ENCODE assay signal across 15 cellular contexts in the genomic region with DNA sequence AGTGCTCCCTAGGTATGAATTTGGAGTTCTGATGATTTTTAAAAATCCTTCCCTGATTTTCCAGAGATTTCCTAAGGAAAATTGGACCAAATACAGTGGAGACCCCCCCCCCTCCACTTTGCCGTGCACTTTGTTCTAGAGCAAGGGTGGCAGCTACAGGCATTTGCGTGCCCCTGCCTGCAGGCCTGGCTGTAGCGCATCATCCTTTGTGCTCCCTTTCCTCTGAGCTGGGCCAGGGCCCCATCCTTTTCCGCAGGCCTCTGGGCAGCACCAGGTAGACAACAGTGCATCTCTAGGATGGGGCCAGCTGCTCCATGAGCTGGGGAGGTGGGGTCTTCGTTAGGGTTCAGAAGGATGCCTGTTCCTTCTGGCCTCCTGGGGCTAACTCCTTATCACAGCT. TPM values are rescaled to one million over a fixed set of nuclear protein-coding genes. Genes with fewer than 3 reads are reported as not detected.
DNase-seq lines count a peak whose midpoint lies in the region; ATAC-seq and TF ChIP-seq lines count a peak whose summit lies in the region.
"Had no signal": no experiment of that assay in that cellular context is flagged by ENCODE, and none has a peak within 500 bp of the region (broad histone marks: within the 10 kb centered on the region; RNA-seq: fewer than 3 reads in every experiment).

No MANE protein-coding gene starts in this region.

- DNase-seq in adipocyte (ENCODE audit: low read depth) (no peak), HT-29 (ENCODE audit: low spot score) (no peak), body of pancreas (no peak), GDM1 (lab: John Stamatoyannopoulos, UW) (no peak), EL (no peak)
- DNase-seq: activated CD4-positive, alpha-beta memory T cell treated with anti-CD3 and anti-CD28 coated beads, Interleukin-2, amount 10 ng/mL, durations not matched to agents 7 days and 5 days; H7; MG63; NCI-H2107; OCI-M1; stimulated activated CD4-positive, alpha-beta T cell treated with anti-CD3 and anti-CD28 coated beads, Interleukin-2, amount 100 ng/mL, for 24 hours had no signal

- 67% methylated on average over 3 of the region's 5 CpGs; no CpG with 5 or more reads in 1 of the 2 donors for WGBS in gastroesophageal sphincter (ENCODE audit: low coverage in 1 of 2), 2 donors
- 84 to 94% methylated on average over 5 of the region's 5 CpGs for WGBS in body of pancreas, 2 donors

- POLR2A ChIA-PET in HEK293 (lab: Yijun Ruan, JAX), result interaction anchor here (0.8 kb wide), 1 partner anchor 26 kb away, joined by 3 read pairs; no protein-coding TSS in a partner anchor

- H3K4me3 ChIP-seq in HEK293 (ENCODE audit: low read depth, low read length), result no peak overlapping the region
- peak overlapping the region; percentile 75 for H3K4me3 ChIP-seq in adipocyte (ENCODE audit: low read length)
- H3K4me3 ChIP-seq in gastroesophageal sphincter, result no peak overlapping the region
- no peak overlapping the region for H3K4me3 ChIP-seq in skeletal muscle satellite cell (ENCODE audit: low read length)
- no peak overlapping the region for H3K4me3 ChIP-seq in body of pancreas
- H3K4me3 ChIP-seq: MG63 had no signal

- ATAC-seq in gastroesophageal sphincter, result no peak
- no peak for ATAC-seq in body of pancreas

- H3K9me3 ChIP-seq in HEK293 (ENCODE audit: control insufficient read depth, insufficient read depth, low read depth, low read length) (no peaks in the 10 kb centered on the region), adipocyte (ENCODE audit: control insufficient read depth, low read length) (no peaks in the 10 kb centered on the region), gastroesophageal sphincter (no peaks in the 10 kb centered on the region), skeletal muscle satellite cell (replicated peaks; ENCODE audit: low read length) (no peaks in the 10 kb centered on the region), body of pancreas (no peaks in the 10 kb centered on the region)
- H3K9me3 ChIP-seq: MG63 had no signal

- no peak for TF ChIP-seq EP300 in gastroesophageal sphincter (IDR thresholded peaks at IDR 0.05)

- H3K4me1 ChIP-seq in HEK293 (ENCODE audit: control insufficient read depth, insufficient read depth, low read length) (peaks cover 78% of the 10 kb centered on the region), adipocyte (ENCODE audit: control insufficient read depth, insufficient read depth, low read length) (peaks cover 78% of the 10 kb centered on the region), gastroesophageal sphincter (peaks cover 11 to 98% (median 54%) of the 10 kb centered on the region in 3 donors), skeletal muscle satellite cell (ENCODE audit: control insufficient read depth, insufficient read depth, low read length) (peaks cover 93% of the 10 kb centered on the region), body of pancreas (peaks cover 16% of the 10 kb centered on the region)

- H3K9ac ChIP-seq in adipocyte (ENCODE audit: low read length) (peak overlapping the region; percentile 84), skeletal muscle satellite cell (ENCODE audit: low read depth, low read length) (peak overlapping the region; percentile 82)

- H3K27me3 ChIP-seq in adipocyte (replicated peaks; ENCODE audit: control insufficient read depth, insufficient read depth, low read length) (no peaks in the 10 kb centered on the region), gastroesophageal sphincter (no peaks in the 10 kb centered on the region), skeletal muscle satellite cell (ENCODE audit: control insufficient read depth, insufficient read depth, low read length) (no peaks in the 10 kb centered on the region), body of pancreas (no peaks in the 10 kb centered on the region)
- H3K27me3 ChIP-seq: MG63 had no signal

- no peak for TF ChIP-seq CTCF in HEK293 (tag by site-specific recombination; IDR thresholded peaks at IDR 0.05)
- no peak for TF ChIP-seq CTCF in gastroesophageal sphincter (IDR thresholded peaks at IDR 0.05)
- no peak for TF ChIP-seq CTCF in body of pancreas (IDR thresholded peaks at IDR 0.05)

- peak overlapping the region; percentile 61; the same call in 1 of the 2 replicates for H3K27ac ChIP-seq in HEK293 (ENCODE audit: extremely low read depth, low read depth, low read length)
- H3K27ac ChIP-seq in gastroesophageal sphincter, result peak overlapping the region; percentile 93 to 100 (median 97)
- no peak overlapping the region for H3K27ac ChIP-seq in body of pancreas
- H3K27ac ChIP-seq: C4-2B had no signal

- H3K4me2 ChIP-seq in skeletal muscle satellite cell (ENCODE audit: low read length), result peak overlapping the region; percentile 77

- intact Hi-C loops in body of pancreas (cut with DNase I), result no loop called here

- H3K36me3 ChIP-seq in HEK293 (ENCODE audit: control insufficient read depth in 2 of 2, insufficient read depth in 1 of 2, low read length in 2 of 2) (no peaks in the 10 kb centered on the region), adipocyte (ENCODE audit: control insufficient read depth, insufficient read depth, low read length, severe bottlenecking) (no peaks in the 10 kb centered on the region), gastroesophageal sphincter (no peaks in the 10 kb centered on the region), skeletal muscle satellite cell (ENCODE audit: insufficient read depth, low read length) (peaks cover 3% of the 10 kb centered on the region), body of pancreas (replicated peaks in 1 of 2; ENCODE audit: insufficient read depth in 1 of 2, low read depth in 2 of 2) (no peaks in the 10 kb centered on the region)

- CTCF ChIA-PET in HEK293 (lab: Yijun Ruan, JAX), result interaction anchor here (0.7 to 1.1 kb wide), 3 partner anchors 9 to 197 kb away, joined by 3 to 4 read pairs (median 3); no protein-coding TSS in a partner anchor

- TF ChIP-seq POLR2A in gastroesophageal sphincter (IDR thresholded peaks at IDR 0.05), result no peak
- no peak for TF ChIP-seq POLR2A in body of pancreas (IDR thresholded peaks at IDR 0.05)

TF ChIP-seq in HEK293, 187 proteins besides CTCF, POLR2A, EP300 and RAD21 (continues in another document):
- TF ChIP-seq ZNF169 (tag by site-specific recombination; IDR thresholded peaks at IDR 0.05) (no peak), ZNF501 (tag by site-specific recombination; IDR thresholded peaks at IDR 0.05) (no peak), ZBTB48 (tag by site-specific recombination; IDR thresholded peaks at IDR 0.05) (peak; percentile 52; the same call in 1 of the 2 replicates), ZNF561 (tag by site-specific recombination; IDR thresholded peaks at IDR 0.05; ENCODE audit: borderline replicate concordance) (0 out of 2 replicates have a peak, but pooled peaks have one; percentile 15), ZNF623 (tag by site-specific recombination; IDR thresholded peaks at IDR 0.05) (no peak), RBAK (tag by site-specific recombination; IDR thresholded peaks at IDR 0.05) (no peak), ZNF596 (tag by site-specific recombination; IDR thresholded peaks at IDR 0.05) (no peak), ZNF433 (tag by site-specific recombination; IDR thresholded peaks at IDR 0.05; ENCODE audit: low read depth) (no peak)
- TF ChIP-seq, protein P1, sequence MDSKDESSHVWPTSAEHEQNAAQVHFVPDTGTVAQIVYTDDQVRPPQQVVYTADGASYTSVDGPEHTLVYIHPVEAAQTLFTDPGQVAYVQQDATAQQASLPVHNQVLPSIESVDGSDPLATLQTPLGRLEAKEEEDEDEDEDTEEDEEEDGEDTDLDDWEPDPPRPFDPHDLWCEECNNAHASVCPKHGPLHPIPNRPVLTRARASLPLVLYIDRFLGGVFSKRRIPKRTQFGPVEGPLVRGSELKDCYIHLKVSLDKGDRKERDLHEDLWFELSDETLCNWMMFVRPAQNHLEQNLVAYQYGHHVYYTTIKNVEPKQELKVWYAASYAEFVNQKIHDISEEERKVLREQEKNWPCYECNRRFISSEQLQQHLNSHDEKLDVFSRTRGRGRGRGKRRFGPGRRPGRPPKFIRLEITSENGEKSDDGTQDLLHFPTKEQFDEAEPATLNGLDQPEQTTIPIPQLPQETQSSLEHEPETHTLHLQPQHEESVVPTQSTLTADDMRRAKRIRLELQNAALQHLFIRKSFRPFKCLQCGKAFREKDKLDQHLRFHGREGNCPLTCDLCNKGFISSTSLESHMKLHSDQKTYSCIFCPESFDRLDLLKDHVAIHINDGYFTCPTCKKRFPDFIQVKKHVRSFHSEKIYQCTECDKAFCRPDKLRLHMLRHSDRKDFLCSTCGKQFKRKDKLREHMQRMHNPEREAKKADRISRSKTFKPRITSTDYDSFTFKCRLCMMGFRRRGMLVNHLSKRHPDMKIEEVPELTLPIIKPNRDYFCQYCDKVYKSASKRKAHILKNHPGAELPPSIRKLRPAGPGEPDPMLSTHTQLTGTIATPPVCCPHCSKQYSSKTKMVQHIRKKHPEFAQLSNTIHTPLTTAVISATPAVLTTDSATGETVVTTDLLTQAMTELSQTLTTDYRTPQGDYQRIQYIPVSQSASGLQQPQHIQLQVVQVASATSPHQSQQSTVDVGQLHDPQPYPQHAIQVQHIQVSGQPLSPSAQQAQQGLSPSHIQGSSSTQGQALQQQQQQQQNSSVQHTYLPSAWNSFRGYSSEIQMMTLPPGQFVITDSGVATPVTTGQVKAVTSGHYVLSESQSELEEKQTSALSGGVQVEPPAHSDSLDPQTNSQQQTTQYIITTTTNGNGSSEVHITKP (tag by site-specific recombination; IDR thresholded peaks at IDR 0.05), result peak; percentile 38; the same call in 1 of the 2 replicates

RNA-seq across cellular contexts. Expression of gene TRIO, which starts 39.6 kb away (rescaled TPM):
- total RNA-seq in gastroesophageal sphincter (100 to 1,000 TPM in 3 of 4 donors, 10 to 100 TPM in 1; 69.2 to 257 (median 172) TPM), body of pancreas (100 to 1,000 TPM in 1 of 2 donors, 10 to 100 TPM in 1; 62.0 to 137 TPM)
- total RNA-seq in skeletal muscle satellite cell (2012; rRNA removed), result 692 and 744 TPM in 2 replicates
- total RNA-seq in HT-29 (2014; rRNA removed; shearing (Covaris generic)), result 96.9 and 104 TPM in 2 replicates

Comparison
In these comparisons a context has a peak if more than half of its experiments do, and no peak if none do; other contexts are left out.
1. H3K27ac ChIP-seq: peak in HEK293 (single experiment) and gastroesophageal sphincter (4 of 4); none in body of pancreas (0 of 4).